ENCODE assay signal across 28 cellular contexts in genomic region chr2:45012733-45013132, GRCh38. TPM values are rescaled to one million over a fixed set of nuclear protein-coding genes. Genes with fewer than 3 reads are reported as not detected.
DNase-seq lines count a peak whose midpoint lies in the region; ATAC-seq, FAIRE-seq and TF ChIP-seq lines count a peak whose summit lies in the region.
"Had no signal": no experiment of that assay in that cellular context is flagged by ENCODE, and none has a peak within 500 bp of the region (broad histone marks: within the 10 kb centered on the region; RNA-seq: fewer than 3 reads in every experiment).

No MANE protein-coding gene starts in this region.

- H2AK5ac ChIP-seq in H1 (ENCODE audit: low read depth, low read length): no peak overlapping the region

- TF ChIP-seq CTCF in H1 (IDR thresholded peaks at IDR 0.05; ENCODE audit: control extremely low read depth in 1 of 3, insufficient read depth in 1 of 3, low read depth in 1 of 3, low read length in 3 of 3) (no peak), nephron progenitor cell (IDR thresholded peaks at IDR 0.05) (no peak), gastrocnemius medialis (IDR thresholded peaks at IDR 0.05 in 4 of 5, conservative IDR thresholded peaks at IDR 0.05 in 1 of 5) (no peak), tibial artery (IDR thresholded peaks at IDR 0.05) (no peak)

- H3K9ac ChIP-seq in H1 (replicated peaks in 1 of 4; ENCODE audit: extremely low read depth in 1 of 4, low read depth in 3 of 4, low read length in 3 of 4): no peak overlapping the region
- H3K9ac ChIP-seq: BLaER1 treated with 17β-estradiol and CSF1 and Interleukin-3, amounts not matched to agents 10 nM and 100 nM had no signal

- peaks cover 12% of the 10 kb centered on the region for H3K23me2 ChIP-seq in H1 (ENCODE audit: low read depth, low read length)

- no peak overlapping the region for H3K56ac ChIP-seq in H1 (replicated peaks; ENCODE audit: insufficient read length, low read depth, low read length)

- POLR2A ChIA-PET in H1 (lab: Charles Lee; ENCODE audit: partially characterized antibody): interaction anchor here (0.7 to 2.7 kb wide), 4 partner anchors 9 to 597 kb away, joined by 3 to 20 read pairs (median 5); no protein-coding TSS in a partner anchor

- H3K4me3 Mint-ChIP-seq in nephron progenitor cell: peak overlapping the region; percentile 84

- no peak overlapping the region for H2AFZ ChIP-seq in H1 (ENCODE audit: low read length)

- no peak for FAIRE-seq in H1 (lab: Jason Lieb, UNC)
- FAIRE-seq: endothelial cell of umbilical vein, GM12892 had no signal

- no peak overlapping the region for H3K14ac ChIP-seq in H1 (ENCODE audit: insufficient read length)

- H4K5ac ChIP-seq in H1 (ENCODE audit: insufficient read length, low read depth, low read length): no peak overlapping the region

- no peak overlapping the region for H2BK20ac ChIP-seq in H1 (ENCODE audit: low read length)

- H3K18ac ChIP-seq in H1 (ENCODE audit: extremely low read depth, low read length): no peak overlapping the region

- no peak overlapping the region for H3K4ac ChIP-seq in H1 (replicated peaks; ENCODE audit: insufficient read length, low read depth, low read length)

- TF ChIP-seq POLR2A in H1 (IDR thresholded peaks at IDR 0.05; ENCODE audit: control extremely low read depth in 1 of 2, low read depth in 2 of 2, low read length in 2 of 2) (no peak), gastrocnemius medialis (IDR thresholded peaks at IDR 0.05) (no peak)

- no peaks in the 10 kb centered on the region for H3K9me3 ChIP-seq in right cardiac atrium (ENCODE audit: control insufficient read depth, low read length)
- H3K9me3 ChIP-seq in H1 (ENCODE audit: insufficient read depth in 2 of 2, low read depth in 1 of 2, low read length in 1 of 2): no peaks in the 10 kb centered on the region
- H3K9me3 ChIP-seq in gastrocnemius medialis: no peaks in the 10 kb centered on the region
- H3K9me3 ChIP-seq in tibial artery: no peaks in the 10 kb centered on the region
- H3K9me3 ChIP-seq: adrenal gland, neutrophil, upper lobe of left lung had no signal

- no peaks in the 10 kb centered on the region for H3K79me1 ChIP-seq in H1 (ENCODE audit: low read depth, low read length)

- H3K36me3 ChIP-seq in H1 (ENCODE audit: control insufficient read depth in 2 of 4, insufficient read depth in 4 of 4, low read length in 3 of 4): peaks cover 0 to 14% (median 0%) of the 10 kb centered on the region in 4 experiments; a peak in 1 of 8 replicates
- H3K36me3 ChIP-seq in gastrocnemius medialis: no peaks in the 10 kb centered on the region
- H3K36me3 ChIP-seq in tibial artery: no peaks in the 10 kb centered on the region
- H3K36me3 ChIP-seq: adrenal gland, neutrophil, upper lobe of left lung had no signal

- H4K91ac ChIP-seq in H1 (replicated peaks; ENCODE audit: insufficient read length, low read length): no peak overlapping the region

- no peak for TF ChIP-seq EP300 in H1 (IDR thresholded peaks at IDR 0.05; ENCODE audit: borderline replicate concordance in 1 of 2, low read depth in 2 of 2, low read length in 2 of 2)

- CTCF ChIA-PET in H1 (lab: Charles Lee; ENCODE audit: partially characterized antibody): interaction anchor here (0.6 to 5.5 kb wide), 18 partner anchors 8 to 223 kb away, joined by 3 to 61 read pairs (median 4); no protein-coding TSS in a partner anchor

- H3K9me3 Mint-ChIP-seq in nephron progenitor cell: no peaks in the 10 kb centered on the region
- H3K9me3 Mint-ChIP-seq: dendritic cell treated with granulocyte-macrophage colony-stimulating factor and Interleukin-4, amounts not matched to agents 40 ng/mL and 50 ng/mL, for 4 days; IgD-negative memory B cell had no signal

- H3K27ac Mint-ChIP-seq in nephron progenitor cell: no peak overlapping the region
- H3K27ac Mint-ChIP-seq: dendritic cell treated with granulocyte-macrophage colony-stimulating factor and Interleukin-4, amounts not matched to agents 40 ng/mL and 50 ng/mL, for 4 days; IgD-negative memory B cell had no signal

- no peak overlapping the region for H2BK5ac ChIP-seq in H1 (ENCODE audit: low read depth, low read length)

- H4K20me1 ChIP-seq in H1 (replicated peaks in 1 of 2; ENCODE audit: control insufficient read depth in 1 of 2, insufficient read depth in 2 of 2, low read length in 2 of 2): peaks cover 6 to 18% of the 10 kb centered on the region in 2 experiments
- H4K20me1 ChIP-seq: BLaER1 treated with 17β-estradiol and CSF1 and Interleukin-3, amounts not matched to agents 10 nM and 100 nM had no signal

- H3K27ac ChIP-seq in right cardiac atrium (ENCODE audit: low read length): no peak overlapping the region
- H3K27ac ChIP-seq in H1 (ENCODE audit: low read depth, low read length): no peak overlapping the region
- H3K27ac ChIP-seq in gastrocnemius medialis: no peak overlapping the region
- no peak overlapping the region for H3K27ac ChIP-seq in tibial artery
- H3K27ac ChIP-seq: adrenal gland; BLaER1 treated with 17β-estradiol and CSF1 and Interleukin-3, amounts not matched to agents 10 nM and 100 nM; HL-60; neutrophil; upper lobe of left lung had no signal

- DNase-seq in cardiac septum (ENCODE audit: low spot score) (peak; percentile 68), right cardiac atrium (no peak), H1 (ENCODE audit: low read depth in 1 of 2, low spot score in 2 of 2) (no peak), nephron progenitor cell (no peak), gastrocnemius medialis (no peak), tibial artery (no peak)
- DNase-seq in effector CD4-positive, alpha-beta T cell: no peak
- DNase-seq: ACHN; activated CD4-positive, CD25-positive, alpha-beta regulatory T cell treated with anti-CD3 and anti-CD28 coated beads, Interleukin-2, amount 50 U/mL, for 72 hours; adrenal gland; DND-41; left cardiac atrium; NCI-H1105; NCI-H2081 treated with DMSO at 0.1 percent for 48 hours; NCI-H446; stimulated activated naive CD4-positive, alpha-beta T cell treated with Interleukin-2 at 50 U/mL for 16 hours had no signal

- H2BK120ac ChIP-seq in H1 (replicated peaks; ENCODE audit: low read depth, low read length): no peak overlapping the region

- H3K79me2 ChIP-seq in H1 (ENCODE audit: control insufficient read depth in 1 of 2, insufficient read depth in 2 of 2, low read length in 2 of 2): no peaks in the 10 kb centered on the region

- H3K4me1 Mint-ChIP-seq in nephron progenitor cell: peaks cover 43% of the 10 kb centered on the region

- intact Hi-C loops in cardiac septum (cut with DNase I): no loop called here
- intact Hi-C loops in right cardiac atrium (cut with DNase I): no loop called here
- intact Hi-C loops in gastrocnemius medialis (cut with DNase I; ENCODE audit: low total_unique reads): no loop called here
- intact Hi-C loops in tibial artery (cut with DNase I; ENCODE audit: low total_unique reads): loop anchor here (10.0 kb wide), 1 partner anchor 412 kb away; no protein-coding TSS in a partner anchor

- peak overlapping the region; percentile 74 to 98 for H3K4me2 ChIP-seq in H1 (ENCODE audit: insufficient read depth in 1 of 2, low read depth in 2 of 2, low read length in 2 of 2)
- H3K4me2 ChIP-seq: BLaER1 treated with 17β-estradiol and CSF1 and Interleukin-3, amounts not matched to agents 10 nM and 100 nM had no signal

- no peak overlapping the region for H4K8ac ChIP-seq in H1 (ENCODE audit: extremely low read depth, insufficient read depth, low read length)

- ATAC-seq in right cardiac atrium (no peak), gastrocnemius medialis (no peak), HG03025 (IDR thresholded peaks at IDR 0.05; ENCODE audit: low FRiP score, unreplicated experiment) (no peak)
- ATAC-seq: left cardiac atrium, Right ventricle myocardium inferior had no signal

- peaks cover 89% of the 10 kb centered on the region for H3K27me3 Mint-ChIP-seq in nephron progenitor cell (ENCODE audit: low read depth, poor library complexity)

- H3K4me3 ChIP-seq in right cardiac atrium (ENCODE audit: low read length) (no peak overlapping the region), H1 (ENCODE audit: extremely low read depth in 1 of 4, insufficient read depth in 2 of 4, low read depth in 3 of 4, low read length in 4 of 4) (peak overlapping the region in 1 of 4 experiments; percentile 63; a peak in 3 of 8 replicates), gastrocnemius medialis (no peak overlapping the region), tibial artery (no peak overlapping the region)
- H3K4me3 ChIP-seq: BLaER1 treated with 17β-estradiol and CSF1 and Interleukin-3, amounts not matched to agents 10 nM and 100 nM had no signal

- no peaks in the 10 kb centered on the region for H3K36me3 Mint-ChIP-seq in nephron progenitor cell (ENCODE audit: low read depth)
- H3K36me3 Mint-ChIP-seq: IgD-negative memory B cell had no signal

- H3K27me3 ChIP-seq in right cardiac atrium (ENCODE audit: control insufficient read depth, insufficient read depth) (no peaks in the 10 kb centered on the region), H1 (replicated peaks in 1 of 4; ENCODE audit: control insufficient read depth in 3 of 4, extremely low read depth in 1 of 4, insufficient read depth in 3 of 4, low read length in 3 of 4) (peaks cover 43 to 65% (median 60%) of the 10 kb centered on the region in 4 experiments), gastrocnemius medialis (peaks cover 0 to 7% (median 0%) of the 10 kb centered on the region in 3 donors), tibial artery (no peaks in the 10 kb centered on the region)

- WGBS in right cardiac atrium: 45% methylated on average over 13 of the region's 13 CpGs
- 18% methylated on average over 13 of the region's 13 CpGs; no CpG with 5 or more reads in 1 of the 2 experiments for WGBS in H1 (ENCODE audit: extremely low coverage in 1 of 2, insufficient coverage in 1 of 2, insufficient read length in 1 of 2, insufficient replicate concordance in 2 of 2, low coverage in 1 of 2, low lambda C conversion rate in 2 of 2, missing lambda C conversion rate in 1 of 2), 2 experiments

- H2BK12ac ChIP-seq in H1 (ENCODE audit: low read depth, low read length): no peak overlapping the region

- no peak for TF ChIP-seq RAD21 in H1 (IDR thresholded peaks at IDR 0.05 in 1 of 2, conservative IDR thresholded peaks at IDR 0.05 in 1 of 2; ENCODE audit: low read depth in 2 of 2, low read length in 2 of 2)

- no peak overlapping the region for H3K23ac ChIP-seq in H1 (ENCODE audit: insufficient read length)

- H3K4me1 ChIP-seq in right cardiac atrium (ENCODE audit: control insufficient read depth, insufficient read depth, low read length) (peaks cover 6% of the 10 kb centered on the region), H1 (replicated peaks in 1 of 4; ENCODE audit: control insufficient read depth in 3 of 4, insufficient read depth in 4 of 4, low read length in 3 of 4) (peaks cover 0 to 27% (median 13%) of the 10 kb centered on the region in 4 experiments; a peak in 5 of 7 replicates), gastrocnemius medialis (peaks cover 22 to 30% of the 10 kb centered on the region in 2 donors), tibial artery (peaks cover 0 to 46% (median 38%) of the 10 kb centered on the region in 4 donors)
- H3K4me1 ChIP-seq: BLaER1 treated with 17β-estradiol and CSF1 and Interleukin-3, amounts not matched to agents 10 nM and 100 nM had no signal

- in situ Hi-C loops in gastrocnemius medialis (cut with MboI; ENCODE audit: low sequenced_read_pairs in 4 of 4): no loop called here

- H2BK15ac ChIP-seq in H1 (ENCODE audit: low read length): peak overlapping the region; percentile 81; the same call in 1 of the 2 replicates

RNA-seq across cellular contexts. Expression of gene SIX2, which starts 3.5 kb away (rescaled TPM):
- total RNA-seq in cardiac septum (0.89 TPM), right cardiac atrium (under 1 TPM; 0.31 to 0.65 (median 0.48) TPM), gastrocnemius medialis (10 to 100 TPM; 28.9 to 65.5 (median 50.5) TPM)
- polyA plus RNA-seq in right cardiac atrium (0.77 TPM), H1 (2011; rRNA removed) (0.47 and 0.77 TPM in 2 replicates)
- 0.84 and 1.0 TPM in 2 replicates for total RNA-seq in H1 (2021; fragmentation: NEBNext Ultra II Directional; extraction: Animal tissue kit (Norgen Biotek cat#: 25700))
- 0.87 TPM for polyA plus RNA-seq in H1 (2011; cell fraction: cytosol; rRNA removed)
- polyA plus RNA-seq in H1 (2011; cell fraction: nucleus; rRNA removed): 0.23 TPM
- polyA plus RNA-seq in H1 (2012, experiment 1 of 2): 0.19 to 0.31 TPM (median 0.27 TPM) in 4 replicates
- 0.50 TPM for polyA plus RNA-seq in H1 (2012, experiment 2 of 2)
- polyA plus RNA-seq in H1 (2013, experiment 1 of 2): 0.51 TPM
- polyA plus RNA-seq in H1 (2013, experiment 2 of 2): 0.59 TPM
- 0.15 and 0.32 TPM in 2 replicates for polyA minus RNA-seq in H1 (2011; rRNA and poly(A)+ RNA removed)
- 0.66 TPM for polyA minus RNA-seq in H1 (2011; cell fraction: cytosol; rRNA and poly(A)+ RNA removed)
- polyA minus RNA-seq in H1 (2011; cell fraction: nucleus; rRNA and poly(A)+ RNA removed): 1.8 TPM
- total RNA-seq: activated CD8-positive, alpha-beta memory T cell treated with anti-CD3 and anti-CD28 coated beads for 36 hours had no signal
- polyA plus RNA-seq: IgD-negative memory B cell, smooth muscle cell had no signal

Comparison
In these comparisons a context has a peak if more than half of its experiments do, and no peak if none do; other contexts are left out.
1. RNA of gene SIX2, which starts 3.5 kb away (total RNA-seq): 28.9 to 65.5 TPM in gastrocnemius medialis; 0.84 to 1.0 TPM in H1, 0.89 TPM in cardiac septum (single experiment) and 0.31 to 0.65 TPM in right cardiac atrium; every median in the first group is over 10 times any median in the second.